ENCODE assay signal across 11 cellular contexts in the genomic region with DNA sequence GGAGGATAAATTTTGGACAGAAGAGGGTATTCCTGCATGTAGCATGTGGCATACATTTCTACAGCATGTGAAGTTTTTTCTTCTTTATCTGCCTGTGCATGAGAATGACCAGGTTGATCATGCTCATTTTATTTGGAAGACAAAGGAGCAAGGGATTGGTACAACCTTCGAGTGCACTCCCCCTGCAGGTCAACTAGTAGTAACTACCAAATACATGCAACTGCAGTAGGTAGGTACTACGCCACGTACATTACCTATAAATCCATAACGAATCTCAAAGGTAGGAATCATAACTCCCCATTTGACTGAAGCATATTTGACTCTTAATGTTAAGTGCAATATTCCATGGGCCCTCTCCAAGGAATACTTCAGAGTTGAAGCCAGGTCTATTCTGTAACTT.
DNase-seq lines count a peak whose midpoint lies in the region; ATAC-seq and TF ChIP-seq lines count a peak whose summit lies in the region.
"Had no signal": no experiment of that assay in that cellular context is flagged by ENCODE, and none has a peak within 500 bp of the region (broad histone marks: within the 10 kb centered on the region; RNA-seq: fewer than 3 reads in every experiment).

No MANE protein-coding gene starts in this region.

- no peaks in the 10 kb centered on the region for H3F3A ChIP-seq in PC-3 (ENCODE audit: low read length, unreplicated experiment)

- H3K4me1 ChIP-seq in A673 (ENCODE audit: insufficient read depth, low read length, poor library complexity, severe bottlenecking) (peaks cover 51% of the 10 kb centered on the region), PC-3 (ENCODE audit: insufficient read depth, low read length) (peaks cover 4% of the 10 kb centered on the region), gastrocnemius medialis (no peaks in the 10 kb centered on the region)

- no peak overlapping the region for H3K9ac ChIP-seq in PC-3 (ENCODE audit: low read length)

- no peaks in the 10 kb centered on the region for H3K36me3 Mint-ChIP-seq in glutamatergic neuron (ENCODE audit: unreplicated experiment)

- no peaks in the 10 kb centered on the region for H3K27me3 ChIP-seq in A673 (replicated peaks; ENCODE audit: insufficient read depth, low read depth, low read length, poor library complexity)
- H3K27me3 ChIP-seq in PC-3 (ENCODE audit: low read length) = no peaks in the 10 kb centered on the region
- no peaks in the 10 kb centered on the region for H3K27me3 ChIP-seq in gastrocnemius medialis

- no peaks in the 10 kb centered on the region for H3K9me2 ChIP-seq in PC-3 (replicated peaks; ENCODE audit: low read length)

- ATAC-seq in PC-3 (no peak), GM19463 (IDR thresholded peaks at IDR 0.05; ENCODE audit: unreplicated experiment) (no peak), GM21786 (IDR thresholded peaks at IDR 0.05; ENCODE audit: unreplicated experiment) (no peak), HG02571 (IDR thresholded peaks at IDR 0.05; ENCODE audit: unreplicated experiment) (no peak), gastrocnemius medialis (no peak)

- H3K27ac Mint-ChIP-seq in glutamatergic neuron (ENCODE audit: unreplicated experiment) = no peak overlapping the region

- no peaks in the 10 kb centered on the region for H3K36me3 ChIP-seq in A673 (ENCODE audit: insufficient read depth, low read length, poor library complexity, severe bottlenecking)
- no peaks in the 10 kb centered on the region for H3K36me3 ChIP-seq in PC-3 (ENCODE audit: low read depth, low read length)
- H3K36me3 ChIP-seq in gastrocnemius medialis = no peaks in the 10 kb centered on the region

- no peak overlapping the region for H2AFZ ChIP-seq in PC-3 (ENCODE audit: low read length)

- no peaks in the 10 kb centered on the region for H3K9me3 Mint-ChIP-seq in glutamatergic neuron (ENCODE audit: unreplicated experiment)

- H3K9me3 ChIP-seq in A673 (ENCODE audit: low read depth, low read length, poor library complexity, severe bottlenecking) (no peaks in the 10 kb centered on the region), PC-3 (ENCODE audit: low read length) (no peaks in the 10 kb centered on the region), gastrocnemius medialis (no peaks in the 10 kb centered on the region)

- CTCF ChIA-PET in A673 (lab: Charles Lee) (no interaction called here), PC-3 (lab: Charles Lee) (no interaction called here)

- TF ChIP-seq CTCF in A673 (conservative IDR thresholded peaks at IDR 0.05; ENCODE audit: low read depth, low read length) = peak; percentile 45
- peak; percentile 28; the same call in 2 of the 3 replicates for TF ChIP-seq CTCF in GM12872 (IDR thresholded peaks at IDR 0.05; ENCODE audit: insufficient read depth, low read depth, low read length)
- TF ChIP-seq CTCF in PC-3 (conservative IDR thresholded peaks at IDR 0.05; ENCODE audit: low read depth, low read length) = peak; percentile 50; the same call in 1 of the 2 replicates
- TF ChIP-seq CTCF in glutamatergic neuron (IDR thresholded peaks at IDR 0.05; ENCODE audit: partially characterized antibody, unreplicated experiment) = peak; percentile 56
- no peak for TF ChIP-seq CTCF in gastrocnemius medialis (IDR thresholded peaks at IDR 0.05 in 4 of 5, conservative IDR thresholded peaks at IDR 0.05 in 1 of 5)

- no peak overlapping the region for H3K27ac ChIP-seq in A673 (ENCODE audit: low read depth, low read length, poor library complexity, severe bottlenecking)
- no peak overlapping the region for H3K27ac ChIP-seq in PC-3 (ENCODE audit: low read length)
- H3K27ac ChIP-seq in gastrocnemius medialis = no peak overlapping the region

- H4K20me1 ChIP-seq in PC-3 (ENCODE audit: low read length) = no peaks in the 10 kb centered on the region

- H3K79me2 ChIP-seq in PC-3 (ENCODE audit: low read length) = no peaks in the 10 kb centered on the region

- POLR2A ChIA-PET in A673 (lab: Charles Lee; ENCODE audit: low non-redundant PET) = no interaction called here
- POLR2A ChIA-PET in PC-3 (lab: Charles Lee; ENCODE audit: unreplicated experiment) = no interaction called here

- no peak overlapping the region for H3K4me3 ChIP-seq in A673 (ENCODE audit: low read depth, low read length, poor library complexity, severe bottlenecking)
- no peak overlapping the region for H3K4me3 ChIP-seq in PC-3 (ENCODE audit: low read length)
- H3K4me3 ChIP-seq in gastrocnemius medialis = no peak overlapping the region

- no peak overlapping the region for H3K4me2 ChIP-seq in PC-3 (ENCODE audit: low read length)

- H3K4me3 Mint-ChIP-seq in glutamatergic neuron (ENCODE audit: unreplicated experiment) = no peak overlapping the region

- BruUV-seq in A673 (replicated peaks; lab: Mats Ljungman, UMichigan) (no TSS peak), PC-3 (replicated peaks; lab: Mats Ljungman, UMichigan) (no TSS peak)

- in situ Hi-C loops in gastrocnemius medialis (cut with MboI; ENCODE audit: low sequenced_read_pairs in 4 of 4) = no loop called here

- H3K27me3 Mint-ChIP-seq in glutamatergic neuron (ENCODE audit: unreplicated experiment) = peaks cover 3% of the 10 kb centered on the region

- H3K4me1 Mint-ChIP-seq in glutamatergic neuron (ENCODE audit: low read depth, unreplicated experiment) = peaks cover 7% of the 10 kb centered on the region

- intact Hi-C loops in A673 (cut with micrococcal nuclease; ENCODE audit: unreplicated experiment) (loop anchor here (5.0 kb wide), 1 partner anchor 228 kb away; no protein-coding TSS in a partner anchor), PC-3 (cut with micrococcal nuclease) (no loop called here), gastrocnemius medialis (cut with DNase I; ENCODE audit: low total_unique reads) (no loop called here)

- DNase-seq in A673 (ENCODE audit: low spot score) (no peak), PC-3 (peak; percentile 11), glutamatergic neuron (no peak), gastrocnemius medialis (no peak)
- DNase-seq: activated naive CD4-positive, alpha-beta T cell; mesenchymal stem cell; NCI-H2081 had no signal

- no peak for TF ChIP-seq POLR2A in gastrocnemius medialis (IDR thresholded peaks at IDR 0.05)

Comparison
In these comparisons a context has a peak if more than half of its experiments do, and no peak if none do; other contexts are left out.
1. CTCF ChIP-seq: peak in A673 (single experiment), GM12872 (single experiment), PC-3 (single experiment) and glutamatergic neuron (single experiment); none in gastrocnemius medialis (0 of 5).